Comparison of ENCODE assay signal across 8 cellular contexts in the genomic region with DNA sequence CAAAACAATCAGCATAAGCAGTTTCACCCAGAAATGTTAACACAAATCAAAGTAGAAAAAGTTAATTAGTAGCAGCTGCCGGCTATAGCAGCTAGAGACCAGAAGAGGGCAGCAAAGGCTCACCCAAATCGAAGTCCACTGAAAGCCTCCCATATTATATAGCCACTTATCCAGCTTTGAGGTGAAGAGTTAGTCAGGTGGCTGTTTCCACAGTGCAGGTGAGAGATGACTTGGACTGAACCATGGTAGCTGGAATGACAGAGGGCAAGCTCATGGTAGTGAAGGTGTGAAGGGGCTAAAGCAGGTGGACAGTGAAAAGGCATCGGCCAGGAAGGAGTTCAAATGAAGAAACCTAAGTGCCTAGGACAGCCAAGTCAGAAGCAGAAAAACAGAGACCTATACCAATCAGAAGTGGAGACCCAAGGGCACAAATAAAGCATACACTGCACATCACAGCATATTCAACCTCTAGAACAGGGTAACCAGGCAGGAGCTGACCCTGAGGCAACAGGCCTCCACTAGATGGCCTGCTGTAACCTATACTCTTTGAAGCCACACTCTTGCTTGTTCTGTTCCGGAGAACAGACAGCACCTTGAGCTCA. TPM values are rescaled to one million over a fixed set of nuclear protein-coding genes. Genes with fewer than 3 reads are reported as not detected.
DNase-seq lines count a peak whose midpoint lies in the region; ATAC-seq, FAIRE-seq and TF ChIP-seq lines count a peak whose summit lies in the region.

No MANE protein-coding gene starts in this region.

- no peaks in the 10 kb centered on the region for H3F3A ChIP-seq in OCI-LY1 (ENCODE audit: insufficient read depth, low read length)

- H3K9ac ChIP-seq in DND-41 (ENCODE audit: low read depth, low read length) (no peak overlapping the region), OCI-LY1 (ENCODE audit: low read length) (no peak overlapping the region)

- H3K4me1 ChIP-seq in DND-41 (ENCODE audit: insufficient read depth, low read length) (no peaks in the 10 kb centered on the region), OCI-LY1 (ENCODE audit: insufficient read depth, low read length, severe bottlenecking) (peaks cover 11% of the 10 kb centered on the region)

- no peak for TF ChIP-seq POLR2A in erythroblast (IDR thresholded peaks at IDR 0.05; ENCODE audit: low read length)

- no peak overlapping the region for H3K4me3 Mint-ChIP-seq in naive B cell
- no peak overlapping the region for H3K4me3 Mint-ChIP-seq in stimulated activated naive CD8-positive, alpha-beta T cell treated with anti-CD3 and anti-CD28 coated beads, Interleukin-15, Interleukin-2, amounts not matched to agents 100 ng/mL and 50 ng/mL, for 24 hours

- H3K4me1 Mint-ChIP-seq in naive B cell: peaks cover 9 to 15% (median 11%) of the 10 kb centered on the region in 3 donors
- peaks cover 9% of the 10 kb centered on the region for H3K4me1 Mint-ChIP-seq in stimulated activated naive CD8-positive, alpha-beta T cell treated with anti-CD3 and anti-CD28 coated beads, Interleukin-15, Interleukin-2, amounts not matched to agents 100 ng/mL and 50 ng/mL, for 24 hours (ENCODE audit: low read depth)

- no peak overlapping the region for H2AFZ ChIP-seq in DND-41 (ENCODE audit: low read depth, low read length)
- no peak overlapping the region for H2AFZ ChIP-seq in OCI-LY1 (ENCODE audit: low read length)

- no peak overlapping the region for H3K4me2 ChIP-seq in DND-41 (ENCODE audit: insufficient read depth, low read length)
- peak overlapping the region; percentile 22; the same call in 1 of the 2 replicates for H3K4me2 ChIP-seq in OCI-LY1 (ENCODE audit: low read length)

- H3K27me3 ChIP-seq in DND-41 (ENCODE audit: insufficient read depth, low read length, poor library complexity): no peaks in the 10 kb centered on the region
- H3K27me3 ChIP-seq in OCI-LY1 (ENCODE audit: insufficient read depth, low read length): no peaks in the 10 kb centered on the region

- H3K79me2 ChIP-seq in DND-41 (ENCODE audit: insufficient read depth, low read length) (peaks cover 28% of the 10 kb centered on the region), OCI-LY1 (ENCODE audit: insufficient read depth, low read length) (no peaks in the 10 kb centered on the region; the same call in 1 of the 2 replicates)

- peak; percentile 69 for FAIRE-seq in HTR-8/SVneo (lab: Jason Lieb, UNC)

- H4K20me1 ChIP-seq in DND-41 (ENCODE audit: insufficient read depth, low read length): peaks cover 14% of the 10 kb centered on the region
- H4K20me1 ChIP-seq in OCI-LY1 (ENCODE audit: insufficient read depth, low read length): no peaks in the 10 kb centered on the region

- DNase-seq in DND-41 (peak; percentile 65), HTR-8/SVneo (ENCODE audit: insufficient read length, low spot score) (peak; percentile 49), activated T-cell treated with anti-CD3 and anti-CD28 coated beads for 1 hour (ENCODE audit: low read depth) (peak; percentile 30), erythroblast (lab: John Stamatoyannopoulos, UW) (peak; percentile 75 to 87), naive B cell (peak; percentile 61)

- H3K36me3 ChIP-seq in DND-41 (ENCODE audit: insufficient read depth, low read length): no peaks in the 10 kb centered on the region
- H3K36me3 ChIP-seq in OCI-LY1 (ENCODE audit: insufficient read depth, low read length): no peaks in the 10 kb centered on the region

- H3K4me3 ChIP-seq in DND-41 (ENCODE audit: low read depth in 1 of 2, low read length in 2 of 2): no peak overlapping the region
- H3K4me3 ChIP-seq in OCI-LY1 (ENCODE audit: low read depth, low read length, poor library complexity, severe bottlenecking): no peak overlapping the region

- ATAC-seq in DND-41 (ENCODE audit: insufficient read depth, low read depth): peak; percentile 90
- ATAC-seq in naive B cell (ENCODE audit: low read depth in 2 of 2): peak; percentile 81 to 82
- no peak for ATAC-seq in GM18511 (IDR thresholded peaks at IDR 0.05; ENCODE audit: unreplicated experiment)

- H3K9me3 Mint-ChIP-seq in naive B cell: no peaks in the 10 kb centered on the region
- no peaks in the 10 kb centered on the region for H3K9me3 Mint-ChIP-seq in stimulated activated naive CD8-positive, alpha-beta T cell treated with anti-CD3 and anti-CD28 coated beads, Interleukin-15, Interleukin-2, amounts not matched to agents 100 ng/mL and 50 ng/mL, for 24 hours

- no peaks in the 10 kb centered on the region for H3K9me2 ChIP-seq in OCI-LY1 (ENCODE audit: low read depth, low read length)

- H3K36me3 Mint-ChIP-seq in naive B cell: no peaks in the 10 kb centered on the region
- H3K36me3 Mint-ChIP-seq in stimulated activated naive CD8-positive, alpha-beta T cell treated with anti-CD3 and anti-CD28 coated beads, Interleukin-15, Interleukin-2, amounts not matched to agents 100 ng/mL and 50 ng/mL, for 24 hours (ENCODE audit: low read depth): peaks cover 13% of the 10 kb centered on the region

- H3K27ac ChIP-seq in DND-41 (ENCODE audit: low read length) (no peak overlapping the region; the same call in 1 of the 2 replicates), OCI-LY1 (ENCODE audit: low read depth, low read length, poor library complexity, severe bottlenecking) (peak overlapping the region; percentile 32)

- H3K27ac Mint-ChIP-seq in naive B cell: peak overlapping the region in 5 of 6 donors; percentile 0 to 91 (median 12)
- H3K27ac Mint-ChIP-seq in stimulated activated naive CD8-positive, alpha-beta T cell treated with anti-CD3 and anti-CD28 coated beads, Interleukin-15, Interleukin-2, amounts not matched to agents 100 ng/mL and 50 ng/mL, for 24 hours: peak overlapping the region; percentile 41

- peak; percentile 94 for TF ChIP-seq CTCF in DND-41 (IDR thresholded peaks at IDR 0.05; ENCODE audit: borderline replicate concordance, extremely low read depth, low read length, poor library complexity, severe bottlenecking)
- TF ChIP-seq CTCF in OCI-LY1 (IDR thresholded peaks at IDR 0.05; ENCODE audit: low read length): peak; percentile 85

- no peaks in the 10 kb centered on the region for H3K9me3 ChIP-seq in DND-41 (ENCODE audit: insufficient read depth, low read length, severe bottlenecking)
- no peaks in the 10 kb centered on the region for H3K9me3 ChIP-seq in OCI-LY1 (ENCODE audit: low read length)

- no peaks in the 10 kb centered on the region for H3K27me3 Mint-ChIP-seq in naive B cell
- no peaks in the 10 kb centered on the region for H3K27me3 Mint-ChIP-seq in stimulated activated naive CD8-positive, alpha-beta T cell treated with anti-CD3 and anti-CD28 coated beads, Interleukin-15, Interleukin-2, amounts not matched to agents 100 ng/mL and 50 ng/mL, for 24 hours

RNA-seq across cellular contexts. Expression of gene RNF38, which starts 7.2 kb away (rescaled TPM):
- 10 to 100 TPM; 21.8 to 30.7 (median 24.1) TPM for polyA plus RNA-seq in naive B cell (ENCODE audit: low read depth in 6 of 6)

Comparison
In these comparisons a context has a peak if more than half of its experiments do, and no peak if none do; other contexts are left out.
1. DNase-seq: peak in every context shown above with its lines; median percentile 81 in erythroblast; 65 in DND-41; 61 in naive B cell; 49 in HTR-8/SVneo; 30 in activated T-cell treated with anti-CD3 and anti-CD28 coated beads for 1 hour.